9 cellular contexts compared by ENCODE assay signal in the genomic region with DNA sequence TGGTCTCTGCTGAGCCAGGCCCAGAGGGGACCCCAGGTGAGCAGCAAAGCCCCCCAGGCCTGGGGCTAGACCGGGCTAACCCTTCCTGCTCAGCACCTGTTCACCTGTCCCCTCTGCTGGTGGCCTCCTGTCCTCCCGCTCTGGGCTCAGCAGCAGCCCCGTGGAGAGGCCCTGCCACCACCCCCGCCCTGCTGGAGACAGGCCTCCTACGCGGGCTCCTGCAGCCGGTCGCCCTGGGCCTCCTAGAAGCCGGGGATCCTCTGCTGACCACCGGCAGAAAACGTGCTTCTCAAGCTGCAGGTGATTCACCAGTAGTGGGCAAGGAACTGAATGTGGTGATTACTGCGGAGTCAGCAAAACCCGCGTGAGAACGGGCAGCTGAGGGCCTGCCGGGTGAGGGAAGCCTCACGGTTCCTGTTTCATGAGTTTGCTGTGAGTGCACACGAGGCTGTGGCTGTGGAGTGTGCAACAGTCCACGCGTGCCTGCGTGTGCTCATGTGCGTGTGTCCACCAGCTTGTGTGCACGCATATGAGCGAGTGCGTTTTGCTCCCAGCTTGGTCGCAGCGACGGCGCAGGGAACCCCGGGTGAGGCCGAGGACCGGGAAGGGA. TPM values are rescaled to one million over a fixed set of nuclear protein-coding genes. Genes with fewer than 3 reads are reported as not detected.
DNase-seq lines count a peak whose midpoint lies in the region; ATAC-seq and TF ChIP-seq lines count a peak whose summit lies in the region.
"Had no signal": no experiment of that assay in that cellular context is flagged by ENCODE, and none has a peak within 500 bp of the region (broad histone marks: within the 10 kb centered on the region; RNA-seq: fewer than 3 reads in every experiment).

No MANE protein-coding gene starts in this region.

- H3K27ac Mint-ChIP-seq in Caco-2 (ENCODE audit: unreplicated experiment) = peak overlapping the region; percentile 81

- peak in 1 of 2 experiments; percentile 56 for DNase-seq in Caco-2
- peak; percentile 29 for DNase-seq in NAMALWA (ENCODE audit: low spot score)
- DNase-seq in ascending aorta (ENCODE audit: low spot score in 2 of 2) = peak in 1 of 2 donors; percentile 36

- no peaks in the 10 kb centered on the region for H3K27me3 Mint-ChIP-seq in Caco-2 (ENCODE audit: insufficient read depth, unreplicated experiment)

- H3K4me1 ChIP-seq in Caco-2 = peaks cover 25% of the 10 kb centered on the region
- H3K4me1 ChIP-seq in ascending aorta = peaks cover 13 to 25% of the 10 kb centered on the region in 2 donors
- H3K4me1 ChIP-seq in iPS-15b (ENCODE audit: control insufficient read depth, insufficient read depth, low read length) = peaks cover 6% of the 10 kb centered on the region
- peaks cover 21 to 36% (median 33%) of the 10 kb centered on the region in 3 donors for H3K4me1 ChIP-seq in skeletal muscle tissue (ENCODE audit: control insufficient read depth in 3 of 3, insufficient read depth in 3 of 3, low read length in 3 of 3)

- BruUV-seq in Caco-2 (replicated peaks; lab: Mats Ljungman, UMichigan) = no TSS peak

- H3K4me3 Mint-ChIP-seq in Caco-2 (ENCODE audit: unreplicated experiment) = peak overlapping the region; percentile 70

- H3K36me3 Mint-ChIP-seq in Caco-2 (ENCODE audit: insufficient read depth, unreplicated experiment) = peaks cover 5% of the 10 kb centered on the region

- H3K4me3 ChIP-seq in Caco-2 (ENCODE audit: low read depth, low read length) (peak overlapping the region; percentile 36), ascending aorta (peak overlapping the region; percentile 40 to 69), iPS-15b (ENCODE audit: low read depth, low read length) (peak overlapping the region; percentile 50), skeletal muscle tissue (ENCODE audit: low read length in 3 of 3) (peak overlapping the region; percentile 55 to 61 (median 56))

- H3K27me3 ChIP-seq in Caco-2 (replicated peaks; ENCODE audit: control insufficient read depth, insufficient read depth, low read length) = no peaks in the 10 kb centered on the region
- no peaks in the 10 kb centered on the region for H3K27me3 ChIP-seq in ascending aorta
- peaks cover 28% of the 10 kb centered on the region for H3K27me3 ChIP-seq in iPS-15b (ENCODE audit: control insufficient read depth, insufficient read depth, low read length)
- peaks cover 45 to 60% (median 51%) of the 10 kb centered on the region in 3 donors for H3K27me3 ChIP-seq in skeletal muscle tissue (ENCODE audit: control insufficient read depth in 3 of 3, insufficient read depth in 3 of 3, low read length in 3 of 3)

- no peak for TF ChIP-seq CTCF in Caco-2 (IDR thresholded peaks at IDR 0.05; ENCODE audit: insufficient read depth in 1 of 2, low read depth in 1 of 2, low read length in 1 of 2, severe bottlenecking in 1 of 2, unreplicated experiment in 1 of 2)
- TF ChIP-seq CTCF in ascending aorta (IDR thresholded peaks at IDR 0.05) = no peak

- CTCF ChIA-PET in Caco-2 (lab: Charles Lee) = no interaction called here

- no peaks in the 10 kb centered on the region for H3K9me3 Mint-ChIP-seq in Caco-2 (ENCODE audit: unreplicated experiment)

- H3K9ac ChIP-seq in iPS-15b (ENCODE audit: low read depth, low read length) (no peak overlapping the region), skeletal muscle tissue (ENCODE audit: low read depth in 1 of 3, low read length in 3 of 3) (no peak overlapping the region)

- H3K36me3 ChIP-seq in Caco-2 (ENCODE audit: control insufficient read depth, insufficient read depth, low read length) = no peaks in the 10 kb centered on the region
- no peaks in the 10 kb centered on the region for H3K36me3 ChIP-seq in ascending aorta
- H3K36me3 ChIP-seq in iPS-15b (ENCODE audit: control insufficient read depth, insufficient read depth, low read length) = no peaks in the 10 kb centered on the region
- no peaks in the 10 kb centered on the region for H3K36me3 ChIP-seq in skeletal muscle tissue (ENCODE audit: control insufficient read depth in 3 of 3, insufficient read depth in 3 of 3, low read length in 3 of 3)

- POLR2A ChIA-PET in Caco-2 (lab: Charles Lee) = interaction anchor here (0.6 kb wide), 1 partner anchor 76 kb away, joined by 3 read pairs; no protein-coding TSS in a partner anchor

- H3K4me1 Mint-ChIP-seq in Caco-2 (ENCODE audit: low read depth, unreplicated experiment) = peaks cover 6% of the 10 kb centered on the region

- intact Hi-C loops in Caco-2 (cut with micrococcal nuclease; ENCODE audit: unreplicated experiment) (no loop called here), ascending aorta (cut with DNase I) (no loop called here)

- H3K27ac ChIP-seq in ascending aorta (no peak overlapping the region), skeletal muscle tissue (ENCODE audit: low read depth, low read length) (no peak overlapping the region)

- H3K9me3 ChIP-seq in Caco-2 (no peaks in the 10 kb centered on the region), ascending aorta (no peaks in the 10 kb centered on the region), iPS-15b (ENCODE audit: control insufficient read depth, insufficient read depth, low read length) (no peaks in the 10 kb centered on the region), skeletal muscle tissue (ENCODE audit: control insufficient read depth in 3 of 3, low read length in 3 of 3) (no peaks in the 10 kb centered on the region)

- ATAC-seq in HG03175 (IDR thresholded peaks at IDR 0.05; ENCODE audit: unreplicated experiment) (no peak), GM21619 (IDR thresholded peaks at IDR 0.05; ENCODE audit: unreplicated experiment) (no peak), GM18873 (IDR thresholded peaks at IDR 0.05; ENCODE audit: low FRiP score, unreplicated experiment) (no peak)

RNA-seq across cellular contexts. Expression of a gene that starts 0.8 kb away (rescaled TPM):
- 0.37 and 0.75 TPM in 2 replicates for total RNA-seq in Caco-2 (2022)
- 49.5 TPM for total RNA-seq in ascending aorta
- 13.0 TPM for total RNA-seq in skeletal muscle tissue

RNA-seq across cellular contexts. Expression of a gene that starts 15.4 kb away (rescaled TPM):
- total RNA-seq in Caco-2 (2022) (0.37 and 0.93 TPM in 2 replicates), ascending aorta (6.7 TPM), skeletal muscle tissue (0.52 TPM)

RNA-seq across cellular contexts. Expression of a gene that starts 26.3 kb away (rescaled TPM):
- total RNA-seq in Caco-2 (2022) = 3.4 and 4.2 TPM in 2 replicates
- total RNA-seq in ascending aorta = not detected
- 0.52 TPM for total RNA-seq in skeletal muscle tissue

RNA-seq across cellular contexts. Expression of a gene that starts 38.8 kb away (rescaled TPM):
- total RNA-seq in Caco-2 (2022) (0.66 and 1.3 TPM in 2 replicates), ascending aorta (not detected), skeletal muscle tissue (1.6 TPM)
- total RNA-seq: liver had no signal

RNA-seq across cellular contexts. Expression of a gene that starts 59.3 kb away (rescaled TPM):
- total RNA-seq in Caco-2 (2022) (196 TPM in 2 replicates), ascending aorta (86.8 TPM), skeletal muscle tissue (21.4 TPM)
